29 cellular contexts compared by ENCODE assay signal in genomic region chr4:83326546-83326945, GRCh38. TPM values are rescaled to one million over a fixed set of nuclear protein-coding genes. Genes with fewer than 3 reads are reported as not detected.
"Had no signal": no experiment of that assay in that cellular context is flagged by ENCODE, and none has a peak within 500 bp of the region (broad histone marks: within the 10 kb centered on the region; RNA-seq: fewer than 3 reads in every experiment).

No MANE protein-coding gene starts in this region.

- H3K27me3 ChIP-seq: adrenal gland, body of pancreas, colonic mucosa, esophagus squamous epithelium had no signal

- FAIRE-seq: endometrium, endothelial cell of umbilical vein had no signal

- H3K9me3 ChIP-seq: adrenal gland, body of pancreas, colonic mucosa, esophagus squamous epithelium, gastroesophageal sphincter had no signal

- H3K36me3 ChIP-seq: adrenal gland, cardiac muscle cell, colonic mucosa, esophagus squamous epithelium, gastroesophageal sphincter, WERI-Rb-1 had no signal

- DNase-seq: activated B cell treated with CpG ODN at 0.5 μM for 24 hours; activated CD4-positive, alpha-beta memory T cell treated with anti-CD3 and anti-CD28 coated beads for 36 hours; activated CD4-positive, alpha-beta T cell treated with anti-CD3 and anti-CD28 coated beads for 48 hours; activated CD8-positive, alpha-beta memory T cell treated with anti-CD3 and anti-CD28 coated beads, Interleukin-2, amount 10 ng/mL, durations not matched to agents 7 days and 5 days; activated CD8-positive, alpha-beta memory T cell treated with anti-CD3 and anti-CD28 coated beads, Interleukin-2, amount 50 U/mL, for 4 hours; activated CD8-positive, alpha-beta T cell treated with anti-CD3 and anti-CD28 coated beads, Interleukin-2, amount 10 ng/mL, durations not matched to agents 7 days and 5 days; activated effector memory CD4-positive, alpha-beta T cell treated with anti-CD3 and anti-CD28 coated beads, Interleukin-2, amount 50 U/mL, for 16 hours; activated naive CD4-positive, alpha-beta T cell treated with anti-CD3 and anti-CD28 coated beads for 36 hours; activated naive CD8-positive, alpha-beta T cell treated with anti-CD3 and anti-CD28 coated beads for 36 hours; activated naive CD8-positive, alpha-beta T cell treated with anti-CD3 and anti-CD28 coated beads, Interleukin-2, amount 50 U/mL, for 24 hours; activated T-cell treated with anti-CD3 and anti-CD28 coated beads, Interleukin-2, amount 50 U/mL, for 1 hour; activated T-cell treated with anti-CD3 and anti-CD28 coated beads, Interleukin-2, amount 50 U/mL, for 48 hours; amygdala; central memory CD4-positive, alpha-beta T cell; cerebellar nuclear complex; colonic mucosa; effector CD8-positive, alpha-beta T cell; esophagus squamous epithelium; foreskin melanocyte; T-cell; T-helper 9 cell; WERI-Rb-1 had no signal

- H3K4me3 ChIP-seq: adrenal gland, body of pancreas, cardiac muscle cell, colonic mucosa, esophagus squamous epithelium, gastroesophageal sphincter had no signal

- H3K4me1 ChIP-seq: adrenal gland, colonic mucosa, gastroesophageal sphincter had no signal

- H3K27ac ChIP-seq: adrenal gland, body of pancreas, cardiac muscle cell, colonic mucosa, epithelial cell of prostate, esophagus squamous epithelium, gastroesophageal sphincter, WERI-Rb-1 had no signal

RNA-seq across cellular contexts. Expression of gene HPSE, which starts 8.1 kb away (rescaled TPM):
- polyA plus RNA-seq: cardiac muscle cell had no signal
